Comparison of ENCODE assay signal across 22 cellular contexts in genomic region chr17:11238710-11239109, GRCh38. TPM values are rescaled to one million over a fixed set of nuclear protein-coding genes. Genes with fewer than 3 reads are reported as not detected.
A peak's percentile ranks its signal among the peaks of the same experiment; 100 is the strongest.
DNase-seq lines count a peak whose midpoint lies in the region; ATAC-seq, FAIRE-seq and TF ChIP-seq lines count a peak whose summit lies in the region.
"Had no signal": no experiment of that assay in that cellular context is flagged by ENCODE, and none has a peak within 500 bp of the region (broad histone marks: within the 10 kb centered on the region; RNA-seq: fewer than 3 reads in every experiment).

No MANE protein-coding gene starts in this region.

- no peak for ATAC-seq in heart left ventricle
- no peak for ATAC-seq in GM18519 (IDR thresholded peaks at IDR 0.05; ENCODE audit: low FRiP score, unreplicated experiment)
- ATAC-seq: GM12878, GM23338 had no signal

- H3K4me3 Mint-ChIP-seq in type B pancreatic cell: peak overlapping the region; percentile 65
- H3K4me3 Mint-ChIP-seq: CD4-positive, alpha-beta memory T cell; GM23338 had no signal

- H3K27ac Mint-ChIP-seq in type B pancreatic cell: peak overlapping the region; percentile 11
- H3K27ac Mint-ChIP-seq: CD4-positive, alpha-beta memory T cell; GM23338 had no signal

- H3K27ac ChIP-seq in left ventricle myocardium inferior (replicated peaks) (peak overlapping the region; percentile 70), heart left ventricle (no peak overlapping the region)
- H3K27ac ChIP-seq: PC-9 had no signal

- DNase-seq in left ventricle myocardium inferior: no peak
- no peak for DNase-seq in heart left ventricle
- DNase-seq in bronchial epithelial cell (ENCODE audit: low read depth): peak; percentile 41
- DNase-seq in islet precursor cell: peak; percentile 82
- DNase-seq in type B pancreatic cell (ENCODE audit: extremely low spot score, unreplicated experiment): no peak
- no peak for DNase-seq in urothelium cell line (ENCODE audit: low spot score)
- no peak for DNase-seq in DMS53 treated with DMSO at 0.1 percent for 48 hours (lab: John Stamatoyannopoulos, UW; ENCODE audit: unreplicated experiment)
- DNase-seq: 8988T; CD4-positive, alpha-beta memory T cell; DMS79; IMR-90; NCI-H1417; NCI-H187 treated with DMSO at 0.1 percent for 48 hours; NCI-H2171; NCI-H446 treated with DMSO at 0.1 percent for 48 hours; PC-9 had no signal

- no peak for TF ChIP-seq POLR2A in heart left ventricle (IDR thresholded peaks at IDR 0.05)

- H3K27me3 Mint-ChIP-seq in type B pancreatic cell: peaks cover 72% of the 10 kb centered on the region

- H3K9me3 ChIP-seq in left ventricle myocardium inferior (replicated peaks) (no peaks in the 10 kb centered on the region), heart left ventricle (peaks cover 0 to under 1% (median 0%) of the 10 kb centered on the region in 12 donors)

- H3K36me3 ChIP-seq in left ventricle myocardium inferior (no peaks in the 10 kb centered on the region), heart left ventricle (no peaks in the 10 kb centered on the region), bronchial epithelial cell (ENCODE audit: control insufficient read depth, insufficient read depth, low read length) (no peaks in the 10 kb centered on the region)

- no peaks in the 10 kb centered on the region for H3K9me3 Mint-ChIP-seq in type B pancreatic cell

- no peak for FAIRE-seq in bronchial epithelial cell (lab: Jason Lieb, UNC)
- FAIRE-seq in urothelium cell line (lab: Jason Lieb, UNC): no peak
- FAIRE-seq: G401.6, GM12878 had no signal

- WGBS in heart left ventricle, 4 donors: 20 to 27% (median 24%) methylated on average over 4 of the region's 4 CpGs

- intact Hi-C loops in left ventricle myocardium inferior (cut with micrococcal nuclease) (no loop called here), heart left ventricle (cut with DNase I) (no loop called here)

- TF ChIP-seq CTCF in left ventricle myocardium inferior (IDR thresholded peaks at IDR 0.05; ENCODE audit: borderline replicate concordance): no peak
- no peak for TF ChIP-seq CTCF in heart left ventricle (IDR thresholded peaks at IDR 0.05)
- TF ChIP-seq CTCF in bronchial epithelial cell (IDR thresholded peaks at IDR 0.05; ENCODE audit: insufficient read depth, low read length, severe bottlenecking): no peak
- no peak for TF ChIP-seq CTCF in type B pancreatic cell (conservative IDR thresholded peaks at IDR 0.05)

- H3K27me3 ChIP-seq in left ventricle myocardium inferior (ENCODE audit: low read depth) (peaks cover 85% of the 10 kb centered on the region), heart left ventricle (peaks cover 8 to 69% (median 39%) of the 10 kb centered on the region in 9 donors), bronchial epithelial cell (ENCODE audit: control insufficient read depth, insufficient read depth, low read length) (peaks cover 17% of the 10 kb centered on the region)

- H3K4me1 Mint-ChIP-seq in type B pancreatic cell (ENCODE audit: unreplicated experiment): peaks cover 13% of the 10 kb centered on the region
- H3K4me1 Mint-ChIP-seq: CD4-positive, alpha-beta memory T cell; GM23338 had no signal

- no peaks in the 10 kb centered on the region for H3K36me3 Mint-ChIP-seq in type B pancreatic cell
- H3K36me3 Mint-ChIP-seq: CD4-positive, alpha-beta memory T cell had no signal

- H3K4me3 ChIP-seq in left ventricle myocardium inferior (no peak overlapping the region), heart left ventricle (no peak overlapping the region), bronchial epithelial cell (ENCODE audit: low read depth, low read length) (no peak overlapping the region)
- H3K4me3 ChIP-seq: GM12878, GM23338, PC-9 had no signal

- H3K4me1 ChIP-seq in left ventricle myocardium inferior: peaks cover 10% of the 10 kb centered on the region
- H3K4me1 ChIP-seq in heart left ventricle: peaks cover 0 to 14% (median 0%) of the 10 kb centered on the region in 12 donors

RNA-seq across cellular contexts. Expression of gene SHISA6, which starts 2.3 kb away (rescaled TPM):
- total RNA-seq in left ventricle myocardium inferior (0.66 TPM), heart left ventricle (1 to 10 TPM in 1 of 9 donors, under 1 TPM in 8; 0.16 to 1.0 (median 0.29) TPM), bronchial epithelial cell (not detected in 2 replicates), type B pancreatic cell (ENCODE audit: low replicate concordance) (2.4 and 5.0 TPM in 2 replicates)
- polyA plus RNA-seq in heart left ventricle: under 1 TPM; 0.27 to 0.35 TPM
- total RNA-seq: CD4-positive, alpha-beta memory T cell; GM12878; IMR-90; PC-9; SK-MEL-5 had no signal
- polyA plus RNA-seq: BJ; CD4-positive, alpha-beta memory T cell; GM12878; GM23338; IMR-90 had no signal

Comparison
In these comparisons a context has a peak if more than half of its experiments do, and no peak if none do; other contexts are left out.
1. DNase-seq: peak in bronchial epithelial cell (single experiment) and islet precursor cell (single experiment); none in left ventricle myocardium inferior (single experiment), heart left ventricle (0 of 5), type B pancreatic cell (single experiment), urothelium cell line (single experiment) and DMS53 treated with DMSO at 0.1 percent for 48 hours (single experiment).